ENCODE assay signal across 9 cellular contexts in genomic region chr15:88664151-88664778, GRCh38. TPM values are rescaled to one million over a fixed set of nuclear protein-coding genes. Genes with fewer than 3 reads are reported as not detected.
A peak's percentile ranks its signal among the peaks of the same experiment; 100 is the strongest.
DNase-seq lines count a peak whose midpoint lies in the region; ATAC-seq and TF ChIP-seq lines count a peak whose summit lies in the region.
"Had no signal": no experiment of that assay in that cellular context is flagged by ENCODE, and none has a peak within 500 bp of the region (broad histone marks: within the 10 kb centered on the region; RNA-seq: fewer than 3 reads in every experiment).

No MANE protein-coding gene starts in this region.

- DNase-seq in activated T-cell treated with anti-CD3 and anti-CD28 coated beads, Interleukin-2, amount 50 U/mL, for 1 hour: peak; percentile 50
- DNase-seq in activated T-cell treated with anti-CD3 and anti-CD28 coated beads for 4 hours (no peak), heart right ventricle (no peak), tibial artery (no peak), GM19240 (ENCODE audit: insufficient read length, low spot score) (no peak)
- DNase-seq in activated CD4-positive, alpha-beta T cell treated with anti-CD3 and anti-CD28 coated beads, Interleukin-2, amount 50 U/mL, for 1 hour: peak; percentile 44

- 82 to 85% methylated on average over 7 of the region's 7 CpGs for WGBS in heart right ventricle, 2 donors

- H3K27me3 ChIP-seq in heart right ventricle (peaks cover 0 to 3% (median 0%) of the 10 kb centered on the region in 7 donors), tibial artery (no peaks in the 10 kb centered on the region)
- H3K27me3 ChIP-seq: BLaER1 treated with 17β-estradiol and CSF1 and Interleukin-3, amounts not matched to agents 10 nM and 100 nM had no signal

- H3K9me3 ChIP-seq in heart right ventricle (peaks cover 0 to 5% (median 0%) of the 10 kb centered on the region in 11 donors), tibial artery (no peaks in the 10 kb centered on the region)
- H3K9me3 ChIP-seq: BLaER1 treated with 17β-estradiol and CSF1 and Interleukin-3, amounts not matched to agents 10 nM and 100 nM had no signal

- no peak overlapping the region for H3K4me3 ChIP-seq in heart right ventricle
- H3K4me3 ChIP-seq in tibial artery: no peak overlapping the region
- H3K4me3 ChIP-seq: BLaER1 treated with 17β-estradiol and CSF1 and Interleukin-3, amounts not matched to agents 10 nM and 100 nM had no signal

- ATAC-seq in heart right ventricle: peak in 2 of 8 donors; percentile 35 to 51
- no peak for ATAC-seq in GM18907 (IDR thresholded peaks at IDR 0.05; ENCODE audit: unreplicated experiment)
- ATAC-seq in GM18520 (IDR thresholded peaks at IDR 0.05; ENCODE audit: unreplicated experiment): no peak

- intact Hi-C loops in heart right ventricle (cut with DNase I): loop anchor here in 1 of 10 donors (5.0 kb wide), 1 partner anchor 42 kb away; the partner anchor contains the start of gene AEN
- intact Hi-C loops in tibial artery (cut with DNase I; ENCODE audit: low total_unique reads): no loop called here

- H3K36me3 ChIP-seq in heart right ventricle (no peaks in the 10 kb centered on the region), tibial artery (no peaks in the 10 kb centered on the region)
- H3K36me3 ChIP-seq: BLaER1 treated with 17β-estradiol and CSF1 and Interleukin-3, amounts not matched to agents 10 nM and 100 nM had no signal

- TF ChIP-seq CTCF in heart right ventricle (IDR thresholded peaks at IDR 0.05) (peak in 7 of 9 donors; percentile 17 to 52 (median 34)), tibial artery (IDR thresholded peaks at IDR 0.05) (no peak)

- H3K4me1 ChIP-seq in heart right ventricle: peaks cover 0 to 9% (median 4%) of the 10 kb centered on the region in 9 donors
- peaks cover 0 to 50% (median 26%) of the 10 kb centered on the region in 4 donors for H3K4me1 ChIP-seq in tibial artery
- H3K4me1 ChIP-seq: BLaER1 treated with 17β-estradiol and CSF1 and Interleukin-3, amounts not matched to agents 10 nM and 100 nM had no signal

- H3K27ac ChIP-seq in heart right ventricle (no peak overlapping the region), tibial artery (peak overlapping the region; percentile 36 to 68)
- H3K27ac ChIP-seq: BLaER1 treated with 17β-estradiol and CSF1 and Interleukin-3, amounts not matched to agents 10 nM and 100 nM had no signal

RNA-seq across cellular contexts. Expression of gene ISG20, which starts 25.4 kb away (rescaled TPM):
- 10 to 100 TPM in 1 of 10 donors, 1 to 10 TPM in 9; 2.0 to 23.0 (median 4.5) TPM for total RNA-seq in heart right ventricle
- polyA plus RNA-seq in heart right ventricle: 10 to 100 TPM in 1 of 2 donors, 1 to 10 TPM in 1; 3.6 to 13.8 TPM

RNA-seq across cellular contexts. Expression of gene AEN, which starts 43.1 kb away (rescaled TPM):
- 1 to 10 TPM; 4.0 to 9.5 (median 5.6) TPM for total RNA-seq in heart right ventricle
- polyA plus RNA-seq in heart right ventricle: 10 to 100 TPM in 1 of 2 donors, 1 to 10 TPM in 1; 3.4 to 13.2 TPM

Comparison
In these comparisons a context has a peak if more than half of its experiments do, and no peak if none do; other contexts are left out.
1. DNase-seq: peak in activated T-cell treated with anti-CD3 and anti-CD28 coated beads, Interleukin-2, amount 50 U/mL, for 1 hour (single experiment) and activated CD4-positive, alpha-beta T cell treated with anti-CD3 and anti-CD28 coated beads, Interleukin-2, amount 50 U/mL, for 1 hour (single experiment); none in activated T-cell treated with anti-CD3 and anti-CD28 coated beads for 4 hours (single experiment), heart right ventricle (0 of 2), tibial artery (0 of 2) and GM19240 (single experiment).
2. H3K27ac ChIP-seq: peak in tibial artery (2 of 2); none in heart right ventricle (0 of 10).
3. CTCF ChIP-seq: peak in heart right ventricle (7 of 9); none in tibial artery (0 of 2).